2 cellular contexts compared by ENCODE assay signal in the genomic region with DNA sequence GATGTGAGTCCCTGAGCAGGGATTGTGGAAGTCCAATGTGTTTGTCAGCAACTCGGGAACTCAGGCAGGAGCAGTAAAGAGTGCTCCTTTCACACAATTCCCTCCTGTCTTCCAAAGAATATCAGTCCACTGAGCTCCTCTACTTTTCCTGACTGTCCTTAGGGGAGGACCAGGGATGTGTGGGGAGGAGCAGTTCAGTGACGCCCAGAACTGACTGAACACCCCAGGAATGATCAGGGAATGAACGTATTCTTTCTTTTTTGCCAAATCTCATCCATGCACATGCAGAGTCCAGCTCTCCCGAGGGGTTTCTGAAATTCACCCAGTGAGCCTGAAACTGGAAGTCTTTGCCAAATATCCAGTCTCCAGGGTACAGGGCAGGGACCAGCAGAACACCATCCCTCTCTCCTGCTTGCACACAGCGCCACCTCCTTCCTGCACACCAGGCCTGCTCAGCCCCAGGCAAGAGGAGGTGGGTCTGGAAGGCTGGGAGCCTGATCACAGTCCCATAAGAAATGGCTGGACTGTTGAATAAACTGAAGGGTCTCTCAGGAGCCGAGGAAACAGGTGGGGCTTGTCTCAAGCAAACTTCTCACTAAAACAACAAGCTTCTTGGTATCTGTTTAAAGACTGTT.
TF ChIP-seq lines count a peak whose summit lies in the region.

No MANE protein-coding gene starts in this region.

TF ChIP-seq in HepG2, 621 proteins besides CTCF, POLR2A, EP300 and RAD21:
- TF ChIP-seq THYN1 (CRISPR knock-in tag; IDR thresholded peaks at IDR 0.05; ENCODE audit: borderline replicate concordance, low read depth) (no peak), ZNF737 (CRISPR knock-in tag; IDR thresholded peaks at IDR 0.05; ENCODE audit: borderline replicate concordance) (no peak), ZNF20 (CRISPR knock-in tag; IDR thresholded peaks at IDR 0.05) (no peak), SNAPC2 (CRISPR knock-in tag; IDR thresholded peaks at IDR 0.05) (no peak), ZNF441 (CRISPR knock-in tag; IDR thresholded peaks at IDR 0.05; ENCODE audit: borderline replicate concordance) (no peak), ZNF225 (CRISPR knock-in tag; IDR thresholded peaks at IDR 0.05) (no peak), ZNF557 (CRISPR knock-in tag; IDR thresholded peaks at IDR 0.05) (no peak), NR2F6 (IDR thresholded peaks at IDR 0.05) (no peak), NR2F6 (CRISPR knock-in tag; IDR thresholded peaks at IDR 0.05) (no peak), GZF1 (CRISPR knock-in tag; IDR thresholded peaks at IDR 0.05) (no peak)
- TF ChIP-seq, protein P1, sequence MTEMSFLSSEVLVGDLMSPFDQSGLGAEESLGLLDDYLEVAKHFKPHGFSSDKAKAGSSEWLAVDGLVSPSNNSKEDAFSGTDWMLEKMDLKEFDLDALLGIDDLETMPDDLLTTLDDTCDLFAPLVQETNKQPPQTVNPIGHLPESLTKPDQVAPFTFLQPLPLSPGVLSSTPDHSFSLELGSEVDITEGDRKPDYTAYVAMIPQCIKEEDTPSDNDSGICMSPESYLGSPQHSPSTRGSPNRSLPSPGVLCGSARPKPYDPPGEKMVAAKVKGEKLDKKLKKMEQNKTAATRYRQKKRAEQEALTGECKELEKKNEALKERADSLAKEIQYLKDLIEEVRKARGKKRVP (CRISPR knock-in tag; IDR thresholded peaks at IDR 0.05): no peak
- TF ChIP-seq, protein P2, sequence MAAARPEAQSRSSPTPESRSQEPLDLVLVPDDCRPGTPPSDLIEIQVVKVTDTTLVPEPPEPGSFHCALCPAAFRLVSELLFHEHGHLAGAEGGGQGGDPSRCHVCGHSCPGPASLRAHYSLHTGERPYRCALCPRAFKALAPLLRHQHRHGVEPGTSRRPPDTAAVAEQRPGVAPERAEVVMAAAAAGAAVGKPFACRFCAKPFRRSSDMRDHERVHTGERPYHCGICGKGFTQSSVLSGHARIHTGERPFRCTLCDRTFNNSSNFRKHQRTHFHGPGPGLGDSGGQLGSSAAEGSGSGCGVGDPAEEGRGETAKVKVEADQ (CRISPR knock-in tag; IDR thresholded peaks at IDR 0.05; ENCODE audit: borderline replicate concordance): no peak
- TF ChIP-seq, protein P3, sequence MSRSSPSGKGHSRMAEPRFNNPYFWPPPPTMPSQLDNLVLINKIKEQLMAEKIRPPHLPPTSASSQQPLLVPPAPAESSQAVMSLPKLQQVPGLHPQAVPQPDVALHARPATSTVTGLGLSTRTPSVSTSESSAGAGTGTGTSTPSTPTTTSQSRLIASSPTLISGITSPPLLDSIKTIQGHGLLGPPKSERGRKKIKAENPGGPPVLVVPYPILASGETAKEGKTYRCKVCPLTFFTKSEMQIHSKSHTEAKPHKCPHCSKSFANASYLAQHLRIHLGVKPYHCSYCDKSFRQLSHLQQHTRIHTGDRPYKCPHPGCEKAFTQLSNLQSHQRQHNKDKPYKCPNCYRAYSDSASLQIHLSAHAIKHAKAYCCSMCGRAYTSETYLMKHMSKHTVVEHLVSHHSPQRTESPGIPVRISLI (CRISPR knock-in tag; IDR thresholded peaks at IDR 0.05; ENCODE audit: borderline replicate concordance): no peak
- TF ChIP-seq, protein P4, sequence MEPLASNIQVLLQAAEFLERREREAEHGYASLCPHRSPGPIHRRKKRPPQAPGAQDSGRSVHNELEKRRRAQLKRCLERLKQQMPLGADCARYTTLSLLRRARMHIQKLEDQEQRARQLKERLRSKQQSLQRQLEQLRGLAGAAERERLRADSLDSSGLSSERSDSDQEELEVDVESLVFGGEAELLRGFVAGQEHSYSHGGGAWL (CRISPR knock-in tag; IDR thresholded peaks at IDR 0.05): no peak
- TF ChIP-seq, protein P5, sequence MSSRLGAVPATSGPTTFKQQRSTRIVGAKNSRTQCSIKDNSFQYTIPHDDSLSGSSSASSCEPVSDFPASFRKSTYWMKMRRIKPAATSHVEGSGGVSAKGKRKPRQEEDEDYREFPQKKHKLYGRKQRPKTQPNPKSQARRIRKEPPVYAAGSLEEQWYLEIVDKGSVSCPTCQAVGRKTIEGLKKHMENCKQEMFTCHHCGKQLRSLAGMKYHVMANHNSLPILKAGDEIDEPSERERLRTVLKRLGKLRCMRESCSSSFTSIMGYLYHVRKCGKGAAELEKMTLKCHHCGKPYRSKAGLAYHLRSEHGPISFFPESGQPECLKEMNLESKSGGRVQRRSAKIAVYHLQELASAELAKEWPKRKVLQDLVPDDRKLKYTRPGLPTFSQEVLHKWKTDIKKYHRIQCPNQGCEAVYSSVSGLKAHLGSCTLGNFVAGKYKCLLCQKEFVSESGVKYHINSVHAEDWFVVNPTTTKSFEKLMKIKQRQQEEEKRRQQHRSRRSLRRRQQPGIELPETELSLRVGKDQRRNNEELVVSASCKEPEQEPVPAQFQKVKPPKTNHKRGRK (CRISPR knock-in tag; IDR thresholded peaks at IDR 0.05): no peak

TF ChIP-seq in GM12891, 5 proteins besides CTCF, POLR2A, EP300 and RAD21:
- TF ChIP-seq POU2F2 (IDR thresholded peaks at IDR 0.05; ENCODE audit: low read depth, low read length): no peak
- no peak for TF ChIP-seq SPI1 (IDR thresholded peaks at IDR 0.05; ENCODE audit: low read depth, low read length)
- no peak for TF ChIP-seq TAF1 (IDR thresholded peaks at IDR 0.05; ENCODE audit: low read depth, low read length)
- TF ChIP-seq PAX5 (IDR thresholded peaks at IDR 0.05; ENCODE audit: insufficient read depth, low read length, severe bottlenecking): no peak
- no peak for TF ChIP-seq POLR2AphosphoS5 (IDR thresholded peaks at IDR 0.05; ENCODE audit: low read depth, low read length)
